In the genomic region with DNA sequence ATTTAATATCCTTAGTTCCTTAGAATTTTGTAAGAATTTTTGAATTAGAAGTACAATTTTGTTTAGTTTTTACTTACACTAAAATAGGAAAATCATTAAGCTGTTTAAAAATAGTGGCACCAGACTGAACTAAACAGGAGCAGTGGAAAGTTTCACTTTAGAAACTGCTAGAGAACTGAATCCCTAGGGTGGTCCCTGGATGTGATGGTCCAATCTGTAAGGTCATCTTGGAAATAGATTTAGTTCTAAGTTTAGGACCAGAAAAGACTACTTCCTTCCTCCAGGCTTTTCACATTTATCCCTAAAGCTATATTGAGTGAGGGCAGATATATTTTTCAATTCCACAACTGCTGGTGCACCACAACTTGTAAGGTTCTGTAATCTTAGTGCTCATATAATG, we compare ENCODE assay signal across 14 cellular contexts.
"Had no signal": no experiment of that assay in that cellular context is flagged by ENCODE, and none has a peak within 500 bp of the region (broad histone marks: within the 10 kb centered on the region; RNA-seq: fewer than 3 reads in every experiment).

No MANE protein-coding gene starts in this region.

- DNase-seq: activated CD4-positive, alpha-beta T cell treated with anti-CD3 and anti-CD28 coated beads, Interleukin-2, amount 50 U/mL, for 1 hour; activated effector memory CD4-positive, alpha-beta T cell treated with Interleukin-2 at 50 U/mL for 16 hours; dorsolateral prefrontal cortex; foreskin keratinocyte; islet precursor cell; ovary; T-helper 17 cell; upper lobe of left lung had no signal

- H3K36me3 Mint-ChIP-seq: brain had no signal

- H3K4me3 Mint-ChIP-seq: activated naive CD4-positive, alpha-beta T cell treated with anti-CD3 and anti-CD28 coated beads, Interleukin-2, amount 50 U/mL, for 24 hours; brain; memory B cell; T-helper 17 cell had no signal

- ATAC-seq: foreskin keratinocyte, left lobe of liver, T-helper 17 cell had no signal

- H3K36me3 ChIP-seq: esophagus muscularis mucosa, ovary, upper lobe of left lung had no signal

- H3K4me3 ChIP-seq: dorsolateral prefrontal cortex, esophagus muscularis mucosa, ovary, skin epidermis, upper lobe of left lung had no signal

- H3K9me3 Mint-ChIP-seq: activated naive CD4-positive, alpha-beta T cell treated with anti-CD3 and anti-CD28 coated beads, Interleukin-2, amount 50 U/mL, for 24 hours had no signal

- H3K27me3 Mint-ChIP-seq: activated naive CD4-positive, alpha-beta T cell treated with anti-CD3 and anti-CD28 coated beads, Interleukin-2, amount 50 U/mL, for 24 hours; brain; memory B cell; T-helper 17 cell had no signal

- H3K27ac Mint-ChIP-seq: activated naive CD4-positive, alpha-beta T cell treated with anti-CD3 and anti-CD28 coated beads, Interleukin-2, amount 50 U/mL, for 24 hours; brain; memory B cell; T-helper 17 cell had no signal

- H3K9me3 ChIP-seq: esophagus muscularis mucosa, ovary, upper lobe of left lung had no signal

- H3K27me3 ChIP-seq: dorsolateral prefrontal cortex, esophagus muscularis mucosa, foreskin keratinocyte, ovary, upper lobe of left lung had no signal

- H3K27ac ChIP-seq: dorsolateral prefrontal cortex, esophagus muscularis mucosa, foreskin keratinocyte, ovary, upper lobe of left lung had no signal
